Comparison of ENCODE assay signal across 12 cellular contexts in genomic region chr2:75432761-75433361, GRCh38.
DNase-seq lines count a peak whose midpoint lies in the region; ATAC-seq and TF ChIP-seq lines count a peak whose summit lies in the region.
"Had no signal": no experiment of that assay in that cellular context is flagged by ENCODE, and none has a peak within 500 bp of the region (broad histone marks: within the 10 kb centered on the region; RNA-seq: fewer than 3 reads in every experiment).

No MANE protein-coding gene starts in this region.

- 74% methylated on average over 4 of the region's 4 CpGs for WGBS in hepatocyte (ENCODE audit: low lambda C conversion rate, missing lambda C conversion rate)

- no peak overlapping the region for H3K4me2 ChIP-seq in hepatocyte

- H3K9me2 ChIP-seq in hepatocyte (replicated peaks; ENCODE audit: insufficient read depth), result no peaks in the 10 kb centered on the region

- TF ChIP-seq CTCF in fibroblast of villous mesenchyme (IDR thresholded peaks at IDR 0.05; ENCODE audit: insufficient read depth, low read depth, low read length) (no peak), hepatocyte (IDR thresholded peaks at IDR 0.05; ENCODE audit: poor library complexity) (no peak)

- no peaks in the 10 kb centered on the region for H4K20me1 ChIP-seq in hepatocyte (ENCODE audit: insufficient read depth, poor library complexity, severe bottlenecking)

- H3K27me3 ChIP-seq in hepatocyte, result no peaks in the 10 kb centered on the region
- H3K27me3 ChIP-seq: cardiac muscle cell had no signal

- H2AFZ ChIP-seq in hepatocyte, result no peak overlapping the region
- H2AFZ ChIP-seq: parathyroid adenoma had no signal

- H3K36me3 ChIP-seq in hepatocyte (replicated peaks; ENCODE audit: insufficient read depth, low read depth), result no peaks in the 10 kb centered on the region
- H3K36me3 ChIP-seq: cardiac muscle cell had no signal

- no peaks in the 10 kb centered on the region for H3K4me1 ChIP-seq in hepatocyte (ENCODE audit: insufficient read depth)

- ATAC-seq in GM19463 (IDR thresholded peaks at IDR 0.05; ENCODE audit: unreplicated experiment) (peak; percentile 78), HG03196 (IDR thresholded peaks at IDR 0.05; ENCODE audit: unreplicated experiment) (peak; percentile 79)
- ATAC-seq: Right ventricle myocardium inferior had no signal

- no peaks in the 10 kb centered on the region for H3K79me2 ChIP-seq in hepatocyte
- H3K79me2 ChIP-seq: parathyroid adenoma had no signal

- H3K27ac ChIP-seq in hepatocyte, result no peak overlapping the region
- H3K27ac ChIP-seq: cardiac muscle cell, parathyroid adenoma had no signal

- H3K9me3 ChIP-seq in hepatocyte (ENCODE audit: low read depth), result no peaks in the 10 kb centered on the region

- peak; percentile 5 for DNase-seq in GM03348 (ENCODE audit: low spot score)
- DNase-seq in fibroblast of villous mesenchyme (ENCODE audit: low read depth), result peak; percentile 2
- no peak for DNase-seq in NCI-H510A (lab: John Stamatoyannopoulos, UW)
- DNase-seq in hepatocyte (ENCODE audit: low spot score), result no peak
- DNase-seq in stimulated activated CD8-positive, alpha-beta memory T cell treated with anti-CD3 and anti-CD28 coated beads, Interleukin-4, amount 100 ng/mL, for 48 hours, result no peak
- no peak for DNase-seq in NCI-H187 treated with DMSO at 0.1 percent for 48 hours (lab: John Stamatoyannopoulos, UW)
- DNase-seq: DMS79 treated with DMSO at 0.1 percent for 48 hours had no signal

- H3K4me3 ChIP-seq in fibroblast of villous mesenchyme (ENCODE audit: low read depth, low read length) (no peak overlapping the region), hepatocyte (no peak overlapping the region)
- H3K4me3 ChIP-seq: cardiac muscle cell had no signal

Comparison
In these comparisons a context has a peak if more than half of its experiments do, and no peak if none do; other contexts are left out.
1. DNase-seq: peak in GM03348 (single experiment) and fibroblast of villous mesenchyme (single experiment); none in NCI-H510A (single experiment), hepatocyte (single experiment), stimulated activated CD8-positive, alpha-beta memory T cell treated with anti-CD3 and anti-CD28 coated beads, Interleukin-4, amount 100 ng/mL, for 48 hours (single experiment) and NCI-H187 treated with DMSO at 0.1 percent for 48 hours (single experiment).